1 cellular context compared by ENCODE assay signal in the genomic region with DNA sequence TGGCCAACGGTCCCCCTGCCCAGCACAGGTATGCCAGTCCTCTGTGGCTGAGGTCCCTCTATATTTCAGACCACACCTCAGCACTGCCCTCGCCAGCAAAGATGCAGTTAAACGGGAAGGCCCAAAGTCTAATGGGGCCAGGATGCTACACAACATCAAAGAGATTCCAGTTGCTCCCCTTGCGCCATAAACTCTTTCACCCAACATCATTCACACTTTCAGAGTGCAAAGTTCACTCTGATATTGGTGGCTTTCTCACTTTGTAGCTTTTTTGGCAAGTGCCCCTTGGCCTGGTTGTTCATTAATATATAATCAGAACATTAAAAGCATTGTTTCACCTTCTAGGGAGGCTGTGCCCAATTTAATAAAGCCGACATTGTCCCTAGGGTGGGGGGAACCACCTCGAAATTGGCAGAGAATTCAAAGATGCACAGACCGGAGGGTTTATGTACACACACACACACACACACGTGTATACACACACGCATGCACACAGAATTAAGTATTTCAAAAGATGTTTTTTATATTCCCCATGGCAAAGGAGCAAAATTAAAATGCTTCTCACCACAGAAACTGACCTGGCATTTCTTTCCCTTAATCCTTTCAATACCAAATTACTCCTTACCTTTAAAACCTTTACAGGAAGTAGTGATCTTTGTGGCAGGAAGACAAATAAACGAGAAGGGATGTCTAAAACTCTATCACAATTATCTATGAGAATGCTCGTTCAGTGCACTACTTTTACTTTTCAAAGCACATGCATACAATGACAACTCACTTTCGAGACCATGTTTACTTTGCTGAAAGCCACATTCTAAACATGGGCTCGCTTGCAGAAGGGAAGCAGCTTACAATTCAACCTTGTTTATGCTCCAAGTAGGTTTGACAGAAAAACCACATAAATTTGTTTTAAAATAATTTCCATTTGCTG.
TF ChIP-seq lines count a peak whose summit lies in the region.

No MANE protein-coding gene starts in this region.

TF ChIP-seq in GM23338, 12 proteins besides CTCF, POLR2A, EP300 and RAD21 (continued from another document):
- TF ChIP-seq, protein P1, sequence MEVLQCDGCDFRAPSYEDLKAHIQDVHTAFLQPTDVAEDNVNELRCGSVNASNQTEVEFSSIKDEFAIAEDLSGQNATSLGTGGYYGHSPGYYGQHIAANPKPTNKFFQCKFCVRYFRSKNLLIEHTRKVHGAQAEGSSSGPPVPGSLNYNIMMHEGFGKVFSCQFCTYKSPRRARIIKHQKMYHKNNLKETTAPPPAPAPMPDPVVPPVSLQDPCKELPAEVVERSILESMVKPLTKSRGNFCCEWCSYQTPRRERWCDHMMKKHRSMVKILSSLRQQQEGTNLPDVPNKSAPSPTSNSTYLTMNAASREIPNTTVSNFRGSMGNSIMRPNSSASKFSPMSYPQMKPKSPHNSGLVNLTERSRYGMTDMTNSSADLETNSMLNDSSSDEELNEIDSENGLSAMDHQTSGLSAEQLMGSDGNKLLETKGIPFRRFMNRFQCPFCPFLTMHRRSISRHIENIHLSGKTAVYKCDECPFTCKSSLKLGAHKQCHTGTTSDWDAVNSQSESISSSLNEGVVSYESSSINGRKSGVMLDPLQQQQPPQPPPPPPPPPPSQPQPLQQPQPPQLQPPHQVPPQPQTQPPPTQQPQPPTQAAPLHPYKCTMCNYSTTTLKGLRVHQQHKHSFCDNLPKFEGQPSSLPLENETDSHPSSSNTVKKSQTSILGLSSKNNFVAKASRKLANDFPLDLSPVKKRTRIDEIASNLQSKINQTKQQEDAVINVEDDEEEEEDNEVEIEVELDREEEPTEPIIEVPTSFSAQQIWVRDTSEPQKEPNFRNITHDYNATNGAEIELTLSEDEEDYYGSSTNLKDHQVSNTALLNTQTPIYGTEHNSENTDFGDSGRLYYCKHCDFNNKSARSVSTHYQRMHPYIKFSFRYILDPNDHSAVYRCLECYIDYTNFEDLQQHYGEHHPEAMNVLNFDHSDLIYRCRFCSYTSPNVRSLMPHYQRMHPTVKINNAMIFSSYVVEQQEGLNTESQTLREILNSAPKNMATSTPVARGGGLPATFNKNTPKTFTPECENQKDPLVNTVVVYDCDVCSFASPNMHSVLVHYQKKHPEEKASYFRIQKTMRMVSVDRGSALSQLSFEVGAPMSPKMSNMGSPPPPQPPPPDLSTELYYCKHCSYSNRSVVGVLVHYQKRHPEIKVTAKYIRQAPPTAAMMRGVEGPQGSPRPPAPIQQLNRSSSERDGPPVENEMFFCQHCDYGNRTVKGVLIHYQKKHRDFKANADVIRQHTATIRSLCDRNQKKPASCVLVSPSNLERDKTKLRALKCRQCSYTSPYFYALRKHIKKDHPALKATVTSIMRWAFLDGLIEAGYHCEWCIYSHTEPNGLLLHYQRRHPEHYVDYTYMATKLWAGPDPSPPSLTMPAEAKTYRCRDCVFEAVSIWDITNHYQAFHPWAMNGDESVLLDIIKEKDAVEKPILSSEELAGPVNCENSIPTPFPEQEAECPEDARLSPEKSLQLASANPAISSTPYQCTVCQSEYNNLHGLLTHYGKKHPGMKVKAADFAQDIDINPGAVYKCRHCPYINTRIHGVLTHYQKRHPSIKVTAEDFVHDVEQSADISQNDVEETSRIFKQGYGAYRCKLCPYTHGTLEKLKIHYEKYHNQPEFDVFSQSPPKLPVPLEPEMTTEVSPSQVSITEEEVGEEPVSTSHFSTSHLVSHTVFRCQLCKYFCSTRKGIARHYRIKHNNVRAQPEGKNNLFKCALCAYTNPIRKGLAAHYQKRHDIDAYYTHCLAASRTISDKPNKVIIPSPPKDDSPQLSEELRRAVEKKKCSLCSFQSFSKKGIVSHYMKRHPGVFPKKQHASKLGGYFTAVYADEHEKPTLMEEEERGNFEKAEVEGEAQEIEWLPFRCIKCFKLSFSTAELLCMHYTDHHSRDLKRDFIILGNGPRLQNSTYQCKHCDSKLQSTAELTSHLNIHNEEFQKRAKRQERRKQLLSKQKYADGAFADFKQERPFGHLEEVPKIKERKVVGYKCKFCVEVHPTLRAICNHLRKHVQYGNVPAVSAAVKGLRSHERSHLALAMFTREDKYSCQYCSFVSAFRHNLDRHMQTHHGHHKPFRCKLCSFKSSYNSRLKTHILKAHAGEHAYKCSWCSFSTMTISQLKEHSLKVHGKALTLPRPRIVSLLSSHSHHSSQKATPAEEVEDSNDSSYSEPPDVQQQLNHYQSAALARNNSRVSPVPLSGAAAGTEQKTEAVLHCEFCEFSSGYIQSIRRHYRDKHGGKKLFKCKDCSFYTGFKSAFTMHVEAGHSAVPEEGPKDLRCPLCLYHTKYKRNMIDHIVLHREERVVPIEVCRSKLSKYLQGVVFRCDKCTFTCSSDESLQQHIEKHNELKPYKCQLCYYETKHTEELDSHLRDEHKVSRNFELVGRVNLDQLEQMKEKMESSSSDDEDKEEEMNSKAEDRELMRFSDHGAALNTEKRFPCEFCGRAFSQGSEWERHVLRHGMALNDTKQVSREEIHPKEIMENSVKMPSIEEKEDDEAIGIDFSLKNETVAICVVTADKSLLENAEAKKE (CRISPR knock-in tag; IDR thresholded peaks at IDR 0.05), result no peak
- no peak for TF ChIP-seq ZNF331 (CRISPR knock-in tag; IDR thresholded peaks at IDR 0.05; ENCODE audit: low read depth)
